In the genomic region with DNA sequence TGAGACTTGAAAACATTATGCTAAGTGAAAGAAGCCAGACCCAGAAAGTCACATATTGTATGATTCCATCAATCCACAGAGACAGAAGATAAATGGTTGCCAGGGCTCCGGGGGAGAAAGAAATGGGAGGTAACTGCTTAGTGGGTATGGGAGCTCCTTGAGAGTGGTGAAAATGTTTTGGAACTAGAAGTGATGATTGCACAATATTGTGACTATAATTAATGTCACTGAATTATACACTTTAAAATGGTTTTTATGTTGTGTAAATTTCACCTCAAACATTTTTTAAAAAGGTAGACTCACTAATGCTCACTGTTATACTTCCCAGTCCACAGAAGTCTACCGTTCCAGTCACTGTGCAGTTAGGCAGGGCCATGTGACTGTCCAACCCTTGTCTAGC, we compare ENCODE assay signal across 43 cellular contexts. TPM values are rescaled to one million over a fixed set of nuclear protein-coding genes. Genes with fewer than 3 reads are reported as not detected.
"Had no signal": no experiment of that assay in that cellular context is flagged by ENCODE, and none has a peak within 500 bp of the region (broad histone marks: within the 10 kb centered on the region; RNA-seq: fewer than 3 reads in every experiment).

No MANE protein-coding gene starts in this region.

- H3K27me3 ChIP-seq: adrenal gland, ascending aorta, body of pancreas, brain microvascular endothelial cell, breast epithelium, cardiac muscle cell had no signal

- H3K27ac Mint-ChIP-seq: activated naive CD4-positive, alpha-beta T cell treated with anti-CD3 and anti-CD28 coated beads for 36 hours; activated naive CD4-positive, alpha-beta T cell treated with anti-CD3 and anti-CD28 coated beads, Interleukin-2, amount 10 ng/mL, durations not matched to agents 7 days and 5 days; activated naive CD4-positive, alpha-beta T cell treated with anti-CD3 and anti-CD28 coated beads, Interleukin-2, amount 50 U/mL, for 24 hours; activated naive CD4-positive, alpha-beta T cell treated with anti-CD3 and anti-CD28 coated beads, Interleukin-2, amount 50 U/mL, for 72 hours; activated naive CD8-positive, alpha-beta T cell; activated naive CD8-positive, alpha-beta T cell treated with anti-CD3 and anti-CD28 coated beads for 36 hours; activated naive CD8-positive, alpha-beta T cell treated with anti-CD3 and anti-CD28 coated beads, Interleukin-2, amount 10 ng/mL, durations not matched to agents 7 days and 5 days; activated naive CD8-positive, alpha-beta T cell treated with anti-CD3 and anti-CD28 coated beads, Interleukin-2, amount 50 U/mL, for 24 hours; activated T-cell treated with anti-CD3 and anti-CD28 coated beads, Interleukin-2, amount 50 U/mL, for 24 hours; activated T-cell treated with anti-CD3 and anti-CD28 coated beads, Interleukin-2, amount 50 U/mL, for 72 hours; activated T-helper 1 cell treated with anti-CD3 and anti-CD28 coated beads, Interleukin-12 subunit alpha, Interleukin-12 subunit beta, Interleukin-2, Interleukin-4 antibody, amounts not matched to agents 30 ng/mL and 10 ng/mL and 1 ng/mL, durations not matched to agents 14 hours and 24 hours and 36 hours; activated T-helper 17 cell treated with anti-CD3 and anti-CD28 coated beads, Interleukin-2, amount 50 U/mL, for 72 hours; activated T-helper 2 cell treated with anti-CD3 and anti-CD28 coated beads, Interferon-gamma antibody, Interleukin-2, Interleukin-4, amounts not matched to agents 10 μg/mL and 5 μg/mL and 100 μg/mL, durations not matched to agents 14 hours and 24 hours and 36 hours; brain had no signal

- H3K4me1 ChIP-seq: adrenal gland, ascending aorta, body of pancreas, breast epithelium had no signal

- H3K9me3 Mint-ChIP-seq: activated naive CD4-positive, alpha-beta T cell treated with anti-CD3 and anti-CD28 coated beads for 36 hours; activated naive CD4-positive, alpha-beta T cell treated with anti-CD3 and anti-CD28 coated beads, Interleukin-2, amount 10 ng/mL, durations not matched to agents 7 days and 5 days; activated naive CD4-positive, alpha-beta T cell treated with anti-CD3 and anti-CD28 coated beads, Interleukin-2, amount 50 U/mL, for 24 hours; activated naive CD4-positive, alpha-beta T cell treated with anti-CD3 and anti-CD28 coated beads, Interleukin-2, amount 50 U/mL, for 72 hours; activated naive CD8-positive, alpha-beta T cell treated with anti-CD3 and anti-CD28 coated beads for 36 hours; activated naive CD8-positive, alpha-beta T cell treated with anti-CD3 and anti-CD28 coated beads, Interleukin-2, amount 10 ng/mL, durations not matched to agents 7 days and 5 days; activated naive CD8-positive, alpha-beta T cell treated with anti-CD3 and anti-CD28 coated beads, Interleukin-2, amount 50 U/mL, for 24 hours; activated T-cell treated with anti-CD3 and anti-CD28 coated beads, Interleukin-2, amount 50 U/mL, for 24 hours; activated T-cell treated with anti-CD3 and anti-CD28 coated beads, Interleukin-2, amount 50 U/mL, for 4 hours; activated T-cell treated with anti-CD3 and anti-CD28 coated beads, Interleukin-2, amount 50 U/mL, for 72 hours; activated T-helper 1 cell treated with anti-CD3 and anti-CD28 coated beads, Interleukin-12 subunit alpha, Interleukin-12 subunit beta, Interleukin-2, Interleukin-4 antibody, amounts not matched to agents 30 ng/mL and 10 ng/mL and 1 ng/mL, durations not matched to agents 14 hours and 24 hours and 36 hours; activated T-helper 17 cell treated with anti-CD3 and anti-CD28 coated beads, Interleukin-2, amount 50 U/mL, for 72 hours; activated T-helper 2 cell treated with anti-CD3 and anti-CD28 coated beads, Interferon-gamma antibody, Interleukin-2, Interleukin-4, amounts not matched to agents 10 μg/mL and 5 μg/mL and 100 μg/mL, durations not matched to agents 14 hours and 24 hours and 36 hours; brain; central memory CD8-positive, alpha-beta T cell had no signal

- DNase-seq: activated effector memory CD4-positive, alpha-beta T cell treated with anti-CD3 and anti-CD28 coated beads, Interleukin-2, amount 50 U/mL, for 16 hours; activated effector memory CD4-positive, alpha-beta T cell treated with Interleukin-2 at 50 U/mL for 16 hours; activated gamma-delta T cell; activated gamma-delta T cell treated with Interleukin-2 at 50 U/mL for 16 hours; activated naive CD4-positive, alpha-beta T cell; activated naive CD4-positive, alpha-beta T cell treated with anti-CD3 and anti-CD28 coated beads for 36 hours; activated naive CD4-positive, alpha-beta T cell treated with anti-CD3 and anti-CD28 coated beads, Interleukin-2, amount 10 ng/mL, durations not matched to agents 7 days and 5 days; activated naive CD4-positive, alpha-beta T cell treated with anti-CD3 and anti-CD28 coated beads, Interleukin-2, amount 50 U/mL, for 16 hours; activated naive CD4-positive, alpha-beta T cell treated with Interleukin-2 at 50 U/mL for 16 hours; activated naive CD8-positive, alpha-beta T cell treated with anti-CD3 and anti-CD28 coated beads for 36 hours; activated naive CD8-positive, alpha-beta T cell treated with anti-CD3 and anti-CD28 coated beads, Interleukin-2, amount 10 ng/mL, durations not matched to agents 7 days and 5 days; activated naive CD8-positive, alpha-beta T cell treated with anti-CD3 and anti-CD28 coated beads, Interleukin-2, amount 50 U/mL, for 24 hours; activated T-cell treated with anti-CD3 and anti-CD28 coated beads, Interleukin-2, amount 50 U/mL, for 1 hour; activated T-cell treated with anti-CD3 and anti-CD28 coated beads, Interleukin-2, amount 50 U/mL, for 24 hours; activated T-cell treated with anti-CD3 and anti-CD28 coated beads, Interleukin-2, amount 50 U/mL, for 4 hours; activated T-cell treated with anti-CD3 and anti-CD28 coated beads, Interleukin-2, amount 50 U/mL, for 48 hours; activated T-cell treated with anti-CD3 and anti-CD28 coated beads, Interleukin-2, amount 50 U/mL, for 72 hours; adrenal gland; amniotic stem cell; amygdala; anterior cingulate cortex; aorta; body of pancreas; brain microvascular endothelial cell; caudate nucleus; central memory CD4-positive, alpha-beta T cell; cerebellar nuclear complex had no signal

- H3K4me3 ChIP-seq: adrenal gland, ascending aorta, body of pancreas, breast epithelium, cardiac muscle cell had no signal

- H3K9me3 ChIP-seq: adrenal gland, ascending aorta, body of pancreas, breast epithelium had no signal

- H3K36me3 Mint-ChIP-seq: activated naive CD4-positive, alpha-beta T cell treated with anti-CD3 and anti-CD28 coated beads, Interleukin-2, amount 10 ng/mL, durations not matched to agents 7 days and 5 days; activated naive CD4-positive, alpha-beta T cell treated with anti-CD3 and anti-CD28 coated beads, Interleukin-2, amount 50 U/mL, for 24 hours; activated naive CD4-positive, alpha-beta T cell treated with anti-CD3 and anti-CD28 coated beads, Interleukin-2, amount 50 U/mL, for 72 hours; activated naive CD8-positive, alpha-beta T cell; activated naive CD8-positive, alpha-beta T cell treated with anti-CD3 and anti-CD28 coated beads for 36 hours; activated naive CD8-positive, alpha-beta T cell treated with anti-CD3 and anti-CD28 coated beads, Interleukin-2, amount 10 ng/mL, durations not matched to agents 7 days and 5 days; brain had no signal

- FAIRE-seq: astrocyte had no signal

- H3K36me3 ChIP-seq: adrenal gland, ascending aorta, brain microvascular endothelial cell, breast epithelium, cardiac muscle cell had no signal

- H3K27ac ChIP-seq: adrenal gland, ascending aorta, body of pancreas, brain microvascular endothelial cell, breast epithelium, cardiac muscle cell had no signal

- ATAC-seq: activated naive CD4-positive, alpha-beta T cell treated with anti-CD3 and anti-CD28 coated beads, Interleukin-2, amount 50 U/mL, for 72 hours; activated naive CD8-positive, alpha-beta T cell treated with anti-CD3 and anti-CD28 coated beads, Interleukin-2, amount 50 U/mL, for 24 hours; activated T-cell treated with anti-CD3 and anti-CD28 coated beads, Interleukin-2, amount 50 U/mL, for 4 hours; activated T-cell treated with anti-CD3 and anti-CD28 coated beads, Interleukin-2, amount 50 U/mL, for 72 hours; activated T-helper 17 cell treated with anti-CD3 and anti-CD28 coated beads, Interleukin-2, amount 50 U/mL, for 72 hours; body of pancreas had no signal

- H3K4me1 Mint-ChIP-seq: central memory CD8-positive, alpha-beta T cell had no signal

- H3K4me3 Mint-ChIP-seq: activated naive CD4-positive, alpha-beta T cell treated with anti-CD3 and anti-CD28 coated beads for 36 hours; activated naive CD4-positive, alpha-beta T cell treated with anti-CD3 and anti-CD28 coated beads, Interleukin-2, amount 10 ng/mL, durations not matched to agents 7 days and 5 days; activated naive CD4-positive, alpha-beta T cell treated with anti-CD3 and anti-CD28 coated beads, Interleukin-2, amount 50 U/mL, for 24 hours; activated naive CD8-positive, alpha-beta T cell; activated naive CD8-positive, alpha-beta T cell treated with anti-CD3 and anti-CD28 coated beads for 36 hours; activated naive CD8-positive, alpha-beta T cell treated with anti-CD3 and anti-CD28 coated beads, Interleukin-2, amount 10 ng/mL, durations not matched to agents 7 days and 5 days; activated naive CD8-positive, alpha-beta T cell treated with anti-CD3 and anti-CD28 coated beads, Interleukin-2, amount 50 U/mL, for 24 hours; activated T-cell treated with anti-CD3 and anti-CD28 coated beads, Interleukin-2, amount 50 U/mL, for 24 hours; activated T-cell treated with anti-CD3 and anti-CD28 coated beads, Interleukin-2, amount 50 U/mL, for 4 hours; activated T-cell treated with anti-CD3 and anti-CD28 coated beads, Interleukin-2, amount 50 U/mL, for 72 hours; activated T-helper 1 cell treated with anti-CD3 and anti-CD28 coated beads, Interleukin-12 subunit alpha, Interleukin-12 subunit beta, Interleukin-2, Interleukin-4 antibody, amounts not matched to agents 30 ng/mL and 10 ng/mL and 1 ng/mL, durations not matched to agents 14 hours and 24 hours and 36 hours; activated T-helper 17 cell treated with anti-CD3 and anti-CD28 coated beads, Interleukin-2, amount 50 U/mL, for 72 hours; brain; central memory CD8-positive, alpha-beta T cell had no signal

RNA-seq across cellular contexts. Expression of a gene that starts 54.0 kb away (rescaled TPM):
- total RNA-seq: activated naive CD4-positive, alpha-beta T cell treated with anti-CD3 and anti-CD28 coated beads for 36 hours; activated naive CD4-positive, alpha-beta T cell treated with anti-CD3 and anti-CD28 coated beads, Interleukin-2, amount 50 U/mL, for 72 hours; activated naive CD8-positive, alpha-beta T cell treated with anti-CD3 and anti-CD28 coated beads for 36 hours; activated naive CD8-positive, alpha-beta T cell treated with anti-CD3 and anti-CD28 coated beads, Interleukin-2, amount 10 ng/mL, durations not matched to agents 7 days and 5 days; activated T-cell treated with anti-CD3 and anti-CD28 coated beads, Interleukin-2, amount 50 U/mL, for 4 hours; activated T-cell treated with anti-CD3 and anti-CD28 coated beads, Interleukin-2, amount 50 U/mL, for 72 hours; activated T-helper 1 cell treated with anti-CD3 and anti-CD28 coated beads, Interleukin-12 subunit alpha, Interleukin-12 subunit beta, Interleukin-2, Interleukin-4 antibody, amounts not matched to agents 30 ng/mL and 10 ng/mL and 1 ng/mL, durations not matched to agents 14 hours and 24 hours and 36 hours; activated T-helper 17 cell treated with anti-CD3 and anti-CD28 coated beads, Interleukin-2, amount 50 U/mL, for 72 hours; activated T-helper 2 cell treated with anti-CD3 and anti-CD28 coated beads, Interferon-gamma antibody, Interleukin-2, Interleukin-4, amounts not matched to agents 10 μg/mL and 5 μg/mL and 100 μg/mL, durations not matched to agents 14 hours and 24 hours and 36 hours; adrenal gland; aorta; ascending aorta; astrocyte; body of pancreas; breast epithelium; cardiac muscle cell; cardiac septum; cerebellum; chondrocyte had no signal
- polyA plus RNA-seq: adipose tissue, aorta, cardiac muscle cell had no signal
